In the genomic region with DNA sequence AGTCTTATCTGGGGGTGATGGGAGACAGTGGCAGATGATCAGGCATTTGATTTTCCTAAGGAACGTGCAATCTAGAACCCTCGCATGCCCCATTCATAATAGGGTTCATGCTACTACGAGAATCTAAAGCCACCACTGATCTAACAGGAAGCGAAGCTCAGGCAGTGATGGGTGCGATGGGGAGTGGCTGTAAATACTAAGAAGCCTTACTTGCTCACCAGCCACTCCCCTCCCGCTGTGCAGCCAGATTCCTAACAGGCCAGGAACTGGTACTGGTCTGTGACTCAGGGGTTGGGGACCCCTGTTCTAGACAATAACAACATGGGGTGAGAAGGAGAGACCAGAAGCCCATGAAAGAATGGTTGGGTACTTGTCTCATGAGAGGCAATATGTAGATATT, we compare ENCODE assay signal across 18 cellular contexts. TPM values are rescaled to one million over a fixed set of nuclear protein-coding genes. Genes with fewer than 3 reads are reported as not detected.
A peak's percentile ranks its signal among the peaks of the same experiment; 100 is the strongest.
DNase-seq lines count a peak whose midpoint lies in the region; ATAC-seq and TF ChIP-seq lines count a peak whose summit lies in the region.
"Had no signal": no experiment of that assay in that cellular context is flagged by ENCODE, and none has a peak within 500 bp of the region (broad histone marks: within the 10 kb centered on the region; RNA-seq: fewer than 3 reads in every experiment).

No MANE protein-coding gene starts in this region.

- no peaks in the 10 kb centered on the region for H3K36me3 Mint-ChIP-seq in endodermal cell (ENCODE audit: low read depth)
- H3K36me3 Mint-ChIP-seq: CD4-positive, CD25-positive, alpha-beta regulatory T cell had no signal

- TF ChIP-seq CTCF in endodermal cell (conservative IDR thresholded peaks at IDR 0.05): no peak

- WGBS in endodermal cell (ENCODE audit: insufficient coverage in 1 of 2, insufficient read length in 1 of 2), 2 experiments: 83 to 87% methylated on average over 5 to 6 of the region's 6 CpGs

- no peaks in the 10 kb centered on the region for H3K27me3 ChIP-seq in endodermal cell (ENCODE audit: control insufficient read depth, insufficient read depth, low read length, poor library complexity, severe bottlenecking)

- H3K4me3 ChIP-seq in endodermal cell (ENCODE audit: low read length): no peak overlapping the region

- DNase-seq in NCI-H69 (lab: John Stamatoyannopoulos, UW) (peak; percentile 27), endodermal cell (peak; percentile 61), mesenteric fat pad (ENCODE audit: low spot score) (peak; percentile 37), RKO (ENCODE audit: low spot score) (no peak), NCI-H2227 treated with DMSO at 0.1 percent for 48 hours (lab: John Stamatoyannopoulos, UW) (no peak)
- DNase-seq: ACHN; BE2C; C1 segment of cervical spinal cord; CD4-positive, CD25-positive, alpha-beta regulatory T cell; CD8-positive, alpha-beta memory T cell; COR-L47; DMS 273 treated with DMSO at 0.1 percent for 48 hours; GOT3; H7; HFFc6 had no signal

- H3K9me3 ChIP-seq in endodermal cell (ENCODE audit: control insufficient read depth, low read length): no peaks in the 10 kb centered on the region
- H3K9me3 ChIP-seq: BE2C had no signal

- H3K9me3 Mint-ChIP-seq in endodermal cell: no peaks in the 10 kb centered on the region
- H3K9me3 Mint-ChIP-seq: CD8-positive, alpha-beta memory T cell; HFFc6 had no signal

- H3K27ac ChIP-seq in endodermal cell (ENCODE audit: low read depth, low read length): no peak overlapping the region

- no peaks in the 10 kb centered on the region for H3K36me3 ChIP-seq in endodermal cell (ENCODE audit: control insufficient read depth, insufficient read depth, low read length)
- H3K36me3 ChIP-seq: BE2C had no signal

- H3K27me3 Mint-ChIP-seq in endodermal cell (ENCODE audit: insufficient read depth): peaks cover 5% of the 10 kb centered on the region

- no peak overlapping the region for H3K27ac Mint-ChIP-seq in endodermal cell
- H3K27ac Mint-ChIP-seq: CD4-positive, CD25-positive, alpha-beta regulatory T cell; CD8-positive, alpha-beta memory T cell; HFFc6 had no signal

- ATAC-seq in GM21447 (IDR thresholded peaks at IDR 0.05; ENCODE audit: unreplicated experiment): no peak
- ATAC-seq: HCT116 had no signal

- no peaks in the 10 kb centered on the region for H3K4me1 ChIP-seq in endodermal cell (ENCODE audit: control insufficient read depth, insufficient read depth, low read length)
- H3K4me1 ChIP-seq: BE2C had no signal

- peaks cover 8% of the 10 kb centered on the region for H3K4me1 Mint-ChIP-seq in endodermal cell

- H3K9ac ChIP-seq in endodermal cell (ENCODE audit: extremely low read depth, low read length, poor library complexity, severe bottlenecking): no peak overlapping the region

- H3K4me3 Mint-ChIP-seq in endodermal cell: no peak overlapping the region
- H3K4me3 Mint-ChIP-seq: CD8-positive, alpha-beta memory T cell; HFFc6 had no signal

RNA-seq across cellular contexts. Expression of a gene that starts 4.5 kb away (rescaled TPM):
- not detected for total RNA-seq in endodermal cell
- polyA plus RNA-seq in endodermal cell (2013, experiment 1 of 2): not detected
- not detected for polyA plus RNA-seq in endodermal cell (2013, experiment 2 of 2)
- 0.67 TPM for total RNA-seq in mesenteric fat pad
- total RNA-seq: CD4-positive, CD25-positive, alpha-beta regulatory T cell; CD8-positive, alpha-beta memory T cell; H7; HFFc6; HT-29 had no signal
- polyA plus RNA-seq: CD4-positive, CD25-positive, alpha-beta regulatory T cell; CD8-positive, alpha-beta memory T cell had no signal

RNA-seq across cellular contexts. Expression of a gene that starts 31.7 kb away (rescaled TPM):
- total RNA-seq in endodermal cell (not detected), mesenteric fat pad (1.0 TPM)
- polyA plus RNA-seq in endodermal cell (2013, experiment 1 of 2): not detected
- not detected for polyA plus RNA-seq in endodermal cell (2013, experiment 2 of 2)
- total RNA-seq: H7, HFFc6 had no signal

RNA-seq across cellular contexts. Expression of a gene that starts 53.8 kb away (rescaled TPM):
- total RNA-seq in endodermal cell: not detected
- polyA plus RNA-seq in endodermal cell (2013, experiment 1 of 2): not detected
- polyA plus RNA-seq in endodermal cell (2013, experiment 2 of 2): not detected
- total RNA-seq in mesenteric fat pad: 20.6 TPM
- total RNA-seq: CD4-positive, CD25-positive, alpha-beta regulatory T cell; CD8-positive, alpha-beta memory T cell; H7 had no signal
- polyA plus RNA-seq: CD8-positive, alpha-beta memory T cell had no signal

Comparison
In these comparisons a context has a peak if more than half of its experiments do, and no peak if none do; other contexts are left out.
1. DNase-seq: peak in NCI-H69 (single experiment), endodermal cell (single experiment) and mesenteric fat pad (single experiment); none in RKO (single experiment) and NCI-H2227 treated with DMSO at 0.1 percent for 48 hours (single experiment).
2. RNA of a gene that starts 53.8 kb away (total RNA-seq): 20.6 TPM in mesenteric fat pad (single experiment); not detected in endodermal cell; every median in the first group is over 10 times any median in the second.